In genomic region chr10:6297951-6298381, GRCh38 we compare ENCODE assay signal across 10 cellular contexts.
A peak's percentile ranks its signal among the peaks of the same experiment; 100 is the strongest.
DNase-seq lines count a peak whose midpoint lies in the region; ATAC-seq and TF ChIP-seq lines count a peak whose summit lies in the region.
"Had no signal": no experiment of that assay in that cellular context is flagged by ENCODE, and none has a peak within 500 bp of the region (broad histone marks: within the 10 kb centered on the region; RNA-seq: fewer than 3 reads in every experiment).

No MANE protein-coding gene starts in this region.

- no peak for TF ChIP-seq POLR2A in suprapubic skin (IDR thresholded peaks at IDR 0.05)

- BruUV-seq in Calu3 (replicated peaks; lab: Mats Ljungman, UMichigan) = no TSS peak

- H3K27me3 Mint-ChIP-seq in Calu3 (ENCODE audit: unreplicated experiment) = no peaks in the 10 kb centered on the region
- H3K27me3 Mint-ChIP-seq: stimulated activated naive CD8-positive, alpha-beta T cell treated with anti-CD3 and anti-CD28 coated beads, Interleukin-15, Interleukin-2, amounts not matched to agents 100 ng/mL and 50 ng/mL, for 24 hours had no signal

- DNase-seq in Calu3 (no peak), epithelial cell of esophagus (ENCODE audit: low read depth) (peak; percentile 30), skeletal muscle cell (ENCODE audit: low read depth) (peak; percentile 44), suprapubic skin (ENCODE audit: low spot score in 2 of 2) (no peak), dermis blood vessel endothelial cell (no peak)
- DNase-seq: effector CD8-positive, alpha-beta T cell; NCI-H1694 treated with DMSO at 0.1 percent for 48 hours had no signal

- H3K4me3 ChIP-seq in OCI-LY1 (ENCODE audit: low read depth, low read length, poor library complexity, severe bottlenecking) (no peak overlapping the region), epithelial cell of esophagus (ENCODE audit: low read length) (no peak overlapping the region), skeletal muscle cell (ENCODE audit: low read depth, low read length) (no peak overlapping the region), suprapubic skin (no peak overlapping the region)

- CTCF ChIA-PET in Calu3 (lab: Charles Lee) = interaction anchor here (0.9 kb wide), 1 partner anchor 23 kb away, joined by 3 read pairs; no protein-coding TSS in a partner anchor

- H3K9me3 ChIP-seq in OCI-LY1 (ENCODE audit: low read length) = no peaks in the 10 kb centered on the region
- H3K9me3 ChIP-seq in suprapubic skin = no peaks in the 10 kb centered on the region

- H4K20me1 ChIP-seq in OCI-LY1 (ENCODE audit: insufficient read depth, low read length) = no peaks in the 10 kb centered on the region

- no peak for ATAC-seq in GM21423 (IDR thresholded peaks at IDR 0.05; ENCODE audit: unreplicated experiment)

- TF ChIP-seq CTCF in Calu3 (IDR thresholded peaks at IDR 0.05; ENCODE audit: unreplicated experiment) = no peak
- TF ChIP-seq CTCF in OCI-LY1 (IDR thresholded peaks at IDR 0.05; ENCODE audit: low read length) = no peak
- no peak for TF ChIP-seq CTCF in epithelial cell of esophagus (IDR thresholded peaks at IDR 0.05; ENCODE audit: insufficient read depth, low read depth, low read length, missing control alignments)
- no peak for TF ChIP-seq CTCF in suprapubic skin (IDR thresholded peaks at IDR 0.05)

- no peaks in the 10 kb centered on the region for H3K9me2 ChIP-seq in OCI-LY1 (ENCODE audit: low read depth, low read length)

- peaks cover 50% of the 10 kb centered on the region for H3K36me3 Mint-ChIP-seq in Calu3 (ENCODE audit: insufficient read depth, unreplicated experiment)

- intact Hi-C loops in Calu3 (cut with micrococcal nuclease; ENCODE audit: unreplicated experiment) = loop anchor here (2.0 to 10.0 kb wide), 4 partner anchors 17 to 323 kb away; partner anchors contain the start of genes IL15RA and PFKFB3

- H3K9me3 Mint-ChIP-seq in Calu3 (ENCODE audit: low read depth, unreplicated experiment) = peaks cover 5% of the 10 kb centered on the region

- H2AFZ ChIP-seq in OCI-LY1 (ENCODE audit: low read length) = no peak overlapping the region

- H3K27me3 ChIP-seq in OCI-LY1 (ENCODE audit: insufficient read depth, low read length) (no peaks in the 10 kb centered on the region), suprapubic skin (no peaks in the 10 kb centered on the region)

- H3K4me3 Mint-ChIP-seq in Calu3 (ENCODE audit: low read depth, unreplicated experiment) = peak overlapping the region; percentile 43
- H3K4me3 Mint-ChIP-seq: stimulated activated naive CD8-positive, alpha-beta T cell treated with anti-CD3 and anti-CD28 coated beads, Interleukin-15, Interleukin-2, amounts not matched to agents 100 ng/mL and 50 ng/mL, for 24 hours had no signal

- H3K27ac ChIP-seq in OCI-LY1 (ENCODE audit: low read depth, low read length, poor library complexity, severe bottlenecking) = peak overlapping the region; percentile 37
- H3K27ac ChIP-seq in suprapubic skin = no peak overlapping the region

- H3F3A ChIP-seq in OCI-LY1 (ENCODE audit: insufficient read depth, low read length) = no peaks in the 10 kb centered on the region

- peaks cover 92% of the 10 kb centered on the region for H3K4me1 Mint-ChIP-seq in Calu3 (ENCODE audit: low read depth, unreplicated experiment)

- H3K79me2 ChIP-seq in OCI-LY1 (ENCODE audit: insufficient read depth, low read length) = no peaks in the 10 kb centered on the region

- no peaks in the 10 kb centered on the region for H3K36me3 ChIP-seq in OCI-LY1 (ENCODE audit: insufficient read depth, low read length)
- no peaks in the 10 kb centered on the region for H3K36me3 ChIP-seq in suprapubic skin

- WGBS in suprapubic skin = 67% methylated on average over 2 of the region's 2 CpGs

- no peak overlapping the region for H3K9ac ChIP-seq in OCI-LY1 (ENCODE audit: low read length)

- no peak overlapping the region for H3K4me2 ChIP-seq in OCI-LY1 (ENCODE audit: low read length)

- H3K27ac Mint-ChIP-seq in Calu3 (ENCODE audit: unreplicated experiment) = peak overlapping the region; percentile 98
- H3K27ac Mint-ChIP-seq: stimulated activated naive CD8-positive, alpha-beta T cell treated with anti-CD3 and anti-CD28 coated beads, Interleukin-15, Interleukin-2, amounts not matched to agents 100 ng/mL and 50 ng/mL, for 24 hours had no signal

- H3K4me1 ChIP-seq in OCI-LY1 (ENCODE audit: insufficient read depth, low read length, severe bottlenecking) (peaks cover 34% of the 10 kb centered on the region), suprapubic skin (peaks cover 42% of the 10 kb centered on the region)

- TF ChIP-seq EP300 in suprapubic skin (IDR thresholded peaks at IDR 0.05) = no peak

Comparison
In these comparisons a context has a peak if more than half of its experiments do, and no peak if none do; other contexts are left out.
1. DNase-seq: peak in epithelial cell of esophagus (single experiment) and skeletal muscle cell (single experiment); none in Calu3 (single experiment), suprapubic skin (0 of 2) and dermis blood vessel endothelial cell (single experiment).